In the genomic region with DNA sequence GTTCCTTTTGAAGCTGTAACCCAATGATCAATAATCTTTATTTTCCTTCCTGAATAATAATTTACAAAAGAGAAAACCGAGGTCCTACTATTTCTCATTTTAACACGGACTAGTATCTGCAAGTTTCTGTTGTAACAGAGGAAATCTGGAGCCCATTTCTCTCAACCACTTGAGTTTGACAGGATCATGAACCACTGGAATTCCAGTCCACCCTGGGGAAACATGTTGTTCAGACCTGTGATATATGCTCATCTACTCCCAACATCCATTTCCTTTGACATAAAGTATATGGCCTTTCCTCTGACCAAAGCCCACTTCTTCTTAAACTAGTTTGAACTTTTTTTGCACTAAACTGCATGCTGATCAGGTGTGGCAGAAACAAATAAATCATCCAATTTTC, we compare ENCODE assay signal across 23 cellular contexts.
"Had no signal": no experiment of that assay in that cellular context is flagged by ENCODE, and none has a peak within 500 bp of the region (broad histone marks: within the 10 kb centered on the region; RNA-seq: fewer than 3 reads in every experiment).

No MANE protein-coding gene starts in this region.

- H3K27ac ChIP-seq: Peyer's patch, RWPE1, SJCRH30 had no signal

- H3K4me1 Mint-ChIP-seq: activated naive CD4-positive, alpha-beta T cell treated with anti-CD3 and anti-CD28 coated beads, Interleukin-2, amount 10 ng/mL, durations not matched to agents 7 days and 5 days; activated naive CD8-positive, alpha-beta T cell treated with anti-CD3 and anti-CD28 coated beads for 36 hours had no signal

- H3K4me2 ChIP-seq: SK-N-SH had no signal

- H3K27me3 Mint-ChIP-seq: activated naive CD8-positive, alpha-beta T cell treated with anti-CD3 and anti-CD28 coated beads for 36 hours had no signal

- H3K9me3 Mint-ChIP-seq: activated CD8-positive, alpha-beta T cell treated with anti-CD3 and anti-CD28 coated beads for 36 hours; activated naive CD4-positive, alpha-beta T cell treated with anti-CD3 and anti-CD28 coated beads, Interleukin-2, amount 10 ng/mL, durations not matched to agents 7 days and 5 days; activated naive CD8-positive, alpha-beta T cell treated with anti-CD3 and anti-CD28 coated beads for 36 hours; activated T-cell treated with anti-CD3 and anti-CD28 coated beads, Interleukin-2, amount 50 U/mL, for 72 hours; activated T-helper 2 cell treated with anti-CD3 and anti-CD28 coated beads, Interferon-gamma antibody, Interleukin-2, Interleukin-4, amounts not matched to agents 10 μg/mL and 5 μg/mL and 100 μg/mL, durations not matched to agents 14 hours and 24 hours and 36 hours had no signal

- H3K9ac ChIP-seq: SK-N-SH had no signal

- ATAC-seq: activated CD4-positive, CD25-positive, alpha-beta regulatory T cell treated with anti-CD3 and anti-CD28 coated beads, Interleukin-2, amount 50 U/mL, for 24 hours; activated CD8-positive, alpha-beta T cell treated with anti-CD3 and anti-CD28 coated beads for 36 hours; activated T-cell treated with anti-CD3 and anti-CD28 coated beads, Interleukin-2, amount 50 U/mL, for 72 hours had no signal

- H3K4me1 ChIP-seq: Peyer's patch, SJCRH30 had no signal

- H3K27me3 ChIP-seq: MG63, Peyer's patch, SJCRH30 had no signal

- H3K27ac Mint-ChIP-seq: activated CD8-positive, alpha-beta T cell treated with anti-CD3 and anti-CD28 coated beads for 36 hours; activated naive CD4-positive, alpha-beta T cell treated with anti-CD3 and anti-CD28 coated beads, Interleukin-2, amount 10 ng/mL, durations not matched to agents 7 days and 5 days; activated naive CD8-positive, alpha-beta T cell treated with anti-CD3 and anti-CD28 coated beads for 36 hours; activated T-cell treated with anti-CD3 and anti-CD28 coated beads, Interleukin-2, amount 50 U/mL, for 72 hours; activated T-helper 2 cell treated with anti-CD3 and anti-CD28 coated beads, Interferon-gamma antibody, Interleukin-2, Interleukin-4, amounts not matched to agents 10 μg/mL and 5 μg/mL and 100 μg/mL, durations not matched to agents 14 hours and 24 hours and 36 hours had no signal

- FAIRE-seq: bronchial epithelial cell had no signal

- H3K4me3 Mint-ChIP-seq: activated CD8-positive, alpha-beta T cell treated with anti-CD3 and anti-CD28 coated beads for 36 hours; activated naive CD4-positive, alpha-beta T cell treated with anti-CD3 and anti-CD28 coated beads, Interleukin-2, amount 10 ng/mL, durations not matched to agents 7 days and 5 days; activated naive CD8-positive, alpha-beta T cell treated with anti-CD3 and anti-CD28 coated beads for 36 hours; activated T-cell treated with anti-CD3 and anti-CD28 coated beads, Interleukin-2, amount 50 U/mL, for 72 hours had no signal

- H3K4me3 ChIP-seq: MG63, Peyer's patch, SJCRH30 had no signal

- H3K9me3 ChIP-seq: MG63, Peyer's patch, SJCRH30, SK-N-SH had no signal

- H3K36me3 Mint-ChIP-seq: activated naive CD4-positive, alpha-beta T cell treated with anti-CD3 and anti-CD28 coated beads, Interleukin-2, amount 10 ng/mL, durations not matched to agents 7 days and 5 days; activated naive CD8-positive, alpha-beta T cell treated with anti-CD3 and anti-CD28 coated beads for 36 hours had no signal

- H3K36me3 ChIP-seq: MG63, Peyer's patch, SJCRH30 had no signal

- DNase-seq: activated CD4-positive, alpha-beta T cell treated with anti-CD3 and anti-CD28 coated beads for 4 hours; activated CD8-positive, alpha-beta memory T cell treated with anti-CD3 and anti-CD28 coated beads, Interleukin-2, amount 50 U/mL, for 4 hours; activated CD8-positive, alpha-beta T cell treated with anti-CD3 and anti-CD28 coated beads for 36 hours; activated gamma-delta T cell treated with Interleukin-2 at 50 U/mL for 16 hours; activated naive CD4-positive, alpha-beta T cell treated with anti-CD3 and anti-CD28 coated beads, Interleukin-2, amount 10 ng/mL, durations not matched to agents 7 days and 5 days; activated naive CD8-positive, alpha-beta T cell treated with anti-CD3 and anti-CD28 coated beads for 36 hours; activated T-cell treated with anti-CD3 and anti-CD28 coated beads, Interleukin-2, amount 50 U/mL, for 72 hours; anterior cingulate cortex; MG63; MV-4-11; NCI-H1092 treated with DMSO at 0.1 percent for 48 hours; NCI-H1417 treated with DMSO at 0.1 percent for 48 hours; NCI-H2029 treated with DMSO at 0.1 percent for 48 hours; NCI-H526; Peyer's patch; Right ventricle myocardium superior; SJCRH30; SK-N-SH; T-helper 1 cell had no signal
